24 cellular contexts compared by ENCODE assay signal in genomic region chr17:32136856-32137255, GRCh38. TPM values are rescaled to one million over a fixed set of nuclear protein-coding genes. Genes with fewer than 3 reads are reported as not detected.
DNase-seq lines count a peak whose midpoint lies in the region; ATAC-seq and TF ChIP-seq lines count a peak whose summit lies in the region.
"Had no signal": no experiment of that assay in that cellular context is flagged by ENCODE, and none has a peak within 500 bp of the region (broad histone marks: within the 10 kb centered on the region; RNA-seq: fewer than 3 reads in every experiment).

No MANE protein-coding gene starts in this region.

- no peaks in the 10 kb centered on the region for H3K36me3 ChIP-seq in CD4-positive, CD25-positive, alpha-beta regulatory T cell (ENCODE audit: control insufficient read depth, insufficient read depth, low read length)
- no peaks in the 10 kb centered on the region for H3K36me3 ChIP-seq in Peyer's patch
- no peaks in the 10 kb centered on the region for H3K36me3 ChIP-seq in Caco-2 (ENCODE audit: control insufficient read depth, insufficient read depth, low read length)
- H3K36me3 ChIP-seq: colonic mucosa, MG63, stomach, upper lobe of right lung had no signal

- no peaks in the 10 kb centered on the region for H3K9me3 Mint-ChIP-seq in CD4-positive, CD25-positive, alpha-beta regulatory T cell
- no peaks in the 10 kb centered on the region for H3K9me3 Mint-ChIP-seq in Caco-2 (ENCODE audit: unreplicated experiment)
- H3K9me3 Mint-ChIP-seq: HFFc6 had no signal

- CTCF ChIA-PET in Caco-2 (lab: Charles Lee): no interaction called here

- TF ChIP-seq CTCF in Peyer's patch (IDR thresholded peaks at IDR 0.05) (no peak), coronary artery (IDR thresholded peaks at IDR 0.05) (no peak), Caco-2 (IDR thresholded peaks at IDR 0.05; ENCODE audit: insufficient read depth in 1 of 2, low read depth in 1 of 2, low read length in 1 of 2, severe bottlenecking in 1 of 2, unreplicated experiment in 1 of 2) (no peak)

- no TSS peak for BruUV-seq in Caco-2 (replicated peaks; lab: Mats Ljungman, UMichigan)

- peaks cover 8 to 19% (median 13%) of the 10 kb centered on the region in 4 donors for H3K4me1 Mint-ChIP-seq in CD4-positive, CD25-positive, alpha-beta regulatory T cell
- H3K4me1 Mint-ChIP-seq in Caco-2 (ENCODE audit: low read depth, unreplicated experiment): no peaks in the 10 kb centered on the region

- no peak overlapping the region for H3K4me3 Mint-ChIP-seq in CD4-positive, CD25-positive, alpha-beta regulatory T cell
- H3K4me3 Mint-ChIP-seq in Caco-2 (ENCODE audit: unreplicated experiment): no peak overlapping the region
- H3K4me3 Mint-ChIP-seq: CD14-positive monocyte, HFFc6, mesothelial cell of epicardium, neural crest cell had no signal

- no peak overlapping the region for H3K27ac ChIP-seq in CD4-positive, CD25-positive, alpha-beta regulatory T cell (ENCODE audit: insufficient read depth, low read length, poor library complexity, severe bottlenecking)
- H3K27ac ChIP-seq in Peyer's patch: peak overlapping the region in 2 of 4 donors; percentile 32 to 48
- H3K27ac ChIP-seq in coronary artery: no peak overlapping the region
- H3K27ac ChIP-seq: colonic mucosa, foreskin keratinocyte, stomach, upper lobe of right lung had no signal

- intact Hi-C loops in Caco-2 (cut with micrococcal nuclease; ENCODE audit: unreplicated experiment): loop anchor here (5.0 kb wide), 1 partner anchor 130 kb away; the partner anchor contains the start of gene LRRC37B

- peak overlapping the region in 2 of 3 donors; percentile 7 to 16 for H3K27ac Mint-ChIP-seq in CD4-positive, CD25-positive, alpha-beta regulatory T cell
- no peak overlapping the region for H3K27ac Mint-ChIP-seq in Caco-2 (ENCODE audit: unreplicated experiment)
- H3K27ac Mint-ChIP-seq: CD14-positive monocyte, HFFc6, mesothelial cell of epicardium had no signal

- no peaks in the 10 kb centered on the region for H3K36me3 Mint-ChIP-seq in CD4-positive, CD25-positive, alpha-beta regulatory T cell
- H3K36me3 Mint-ChIP-seq in Caco-2 (ENCODE audit: insufficient read depth, unreplicated experiment): no peaks in the 10 kb centered on the region
- H3K36me3 Mint-ChIP-seq: CD14-positive monocyte, mesothelial cell of epicardium had no signal

- DNase-seq in NCI-H82 (lab: John Stamatoyannopoulos, UW) (peak; percentile 32), NCI-H82 treated with DMSO at 0.1 percent for 48 hours (lab: John Stamatoyannopoulos, UW; ENCODE audit: unreplicated experiment) (no peak), Peyer's patch (peak in 2 of 3 donors; percentile 62 to 71), erythroblast (lab: John Stamatoyannopoulos, UW) (peak; percentile 92 to 96), coronary artery (ENCODE audit: low spot score) (no peak), Caco-2 (no peak), NCI-H748 treated with DMSO at 0.1 percent for 48 hours (lab: John Stamatoyannopoulos, UW) (no peak)
- DNase-seq in CD4-positive, CD25-positive, alpha-beta regulatory T cell: peak in 1 of 3 donors; percentile 45
- DNase-seq: 8988T; activated effector memory CD4-positive, alpha-beta T cell treated with anti-CD3 and anti-CD28 coated beads, Interleukin-2, amount 50 U/mL, for 16 hours; colonic mucosa; foreskin keratinocyte; HFFc6; MG63; NCI-H187; NCI-H446 treated with DMSO at 0.1 percent for 48 hours; PC-3; retina; stimulated activated CD4-positive, alpha-beta T cell treated with anti-CD3 and anti-CD28 coated beads, Interleukin-15, amount 100 ng/mL, for 24 hours; stomach; upper lobe of right lung had no signal

- no peak for TF ChIP-seq POLR2A in Peyer's patch (IDR thresholded peaks at IDR 0.05)
- peak; percentile 71 for TF ChIP-seq POLR2A in erythroblast (IDR thresholded peaks at IDR 0.05; ENCODE audit: low read length)

- peaks cover 5% of the 10 kb centered on the region for H3K27me3 Mint-ChIP-seq in CD4-positive, CD25-positive, alpha-beta regulatory T cell
- no peaks in the 10 kb centered on the region for H3K27me3 Mint-ChIP-seq in Caco-2 (ENCODE audit: insufficient read depth, unreplicated experiment)

- H3K27me3 ChIP-seq in CD4-positive, CD25-positive, alpha-beta regulatory T cell (ENCODE audit: control insufficient read depth, insufficient read depth, low read length): no peaks in the 10 kb centered on the region
- H3K27me3 ChIP-seq in Peyer's patch (no peaks in the 10 kb centered on the region), Caco-2 (replicated peaks; ENCODE audit: control insufficient read depth, insufficient read depth, low read length) (no peaks in the 10 kb centered on the region)
- H3K27me3 ChIP-seq: colonic mucosa, foreskin keratinocyte, MG63, stomach, upper lobe of right lung had no signal

- no peaks in the 10 kb centered on the region for H3K9me3 ChIP-seq in CD4-positive, CD25-positive, alpha-beta regulatory T cell (ENCODE audit: control insufficient read depth in 2 of 2, low read length in 2 of 2)
- peaks cover 0 to 7% (median 0%) of the 10 kb centered on the region in 4 donors for H3K9me3 ChIP-seq in Peyer's patch
- no peaks in the 10 kb centered on the region for H3K9me3 ChIP-seq in Caco-2
- H3K9me3 ChIP-seq: colonic mucosa, MG63, upper lobe of right lung had no signal

- peaks cover 8% of the 10 kb centered on the region for H3K4me1 ChIP-seq in CD4-positive, CD25-positive, alpha-beta regulatory T cell (ENCODE audit: control insufficient read depth, insufficient read depth, low read length, poor library complexity, severe bottlenecking)
- H3K4me1 ChIP-seq in Peyer's patch (peaks cover 0 to 7% (median 0%) of the 10 kb centered on the region in 4 donors), Caco-2 (no peaks in the 10 kb centered on the region)
- H3K4me1 ChIP-seq: colonic mucosa, foreskin keratinocyte, upper lobe of right lung had no signal

- peak; percentile 38 to 43 for ATAC-seq in CD4-positive, CD25-positive, alpha-beta regulatory T cell (ENCODE audit: low read depth in 2 of 2)
- ATAC-seq: foreskin keratinocyte, PC-3, upper lobe of right lung had no signal

- POLR2A ChIA-PET in Caco-2 (lab: Charles Lee): no interaction called here

- H3K4me3 ChIP-seq in CD4-positive, CD25-positive, alpha-beta regulatory T cell (ENCODE audit: low read depth, low read length): no peak overlapping the region
- H3K4me3 ChIP-seq in Peyer's patch: no peak overlapping the region
- H3K4me3 ChIP-seq in coronary artery: no peak overlapping the region
- no peak overlapping the region for H3K4me3 ChIP-seq in Caco-2 (ENCODE audit: low read depth, low read length)
- H3K4me3 ChIP-seq: colonic mucosa, MG63, stomach, upper lobe of right lung had no signal

RNA-seq across cellular contexts. Expression of gene RHOT1, which starts 5.4 kb away (rescaled TPM):
- total RNA-seq in CD4-positive, CD25-positive, alpha-beta regulatory T cell: 22.9 TPM
- 10 to 100 TPM; 22.2 to 28.7 (median 27.6) TPM for polyA plus RNA-seq in CD4-positive, CD25-positive, alpha-beta regulatory T cell
- total RNA-seq in Peyer's patch (10 to 100 TPM; 31.4 to 54.9 (median 47.7) TPM), Caco-2 (2022) (31.8 and 33.3 TPM in 2 replicates)

Comparison
In these comparisons a context has a peak if more than half of its experiments do, and no peak if none do; other contexts are left out.
1. DNase-seq: peak in NCI-H82 (single experiment), Peyer's patch (2 of 3) and erythroblast (2 of 2); none in NCI-H82 treated with DMSO at 0.1 percent for 48 hours (single experiment), coronary artery (single experiment), Caco-2 (0 of 2) and NCI-H748 treated with DMSO at 0.1 percent for 48 hours (single experiment).